In genomic region chr1:25402947-25403803, GRCh38 we compare ENCODE assay signal across 8 cellular contexts. TPM values are rescaled to one million over a fixed set of nuclear protein-coding genes. Genes with fewer than 3 reads are reported as not detected.
DNase-seq lines count a peak whose midpoint lies in the region; ATAC-seq and TF ChIP-seq lines count a peak whose summit lies in the region.
"Not testable (repeated sequence)": the region's sequence is repeated elsewhere in the genome, so short reads cannot be mapped to it uniquely, and the experiment has no call there.

No MANE protein-coding gene starts in this region.

- H3K9me3 ChIP-seq in CD8-positive, alpha-beta T cell (ENCODE audit: low read length); Panc1 (ENCODE audit: control insufficient read depth, insufficient read depth, low read depth, low read length); left ventricle myocardium inferior (replicated peaks): not testable (repeated sequence)

- H3K27me3 ChIP-seq in CD8-positive, alpha-beta T cell (ENCODE audit: insufficient read depth, low read length); Panc1 (ENCODE audit: control insufficient read depth, insufficient read depth, low read length); left ventricle myocardium inferior (ENCODE audit: low read depth): not testable (repeated sequence)

- not testable (repeated sequence) for H3K36me3 Mint-ChIP-seq in CD8-positive, alpha-beta T cell; activated CD8-positive, alpha-beta memory T cell treated with anti-CD3 and anti-CD28 coated beads, Interleukin-2, amount 10 ng/mL, durations not matched to agents 7 days and 5 days; chondrocyte (ENCODE audit: low read depth); neural crest cell (ENCODE audit: low read depth); type B pancreatic cell

- H3K27ac Mint-ChIP-seq in CD8-positive, alpha-beta T cell; activated CD8-positive, alpha-beta memory T cell treated with anti-CD3 and anti-CD28 coated beads, Interleukin-2, amount 10 ng/mL, durations not matched to agents 7 days and 5 days; chondrocyte (ENCODE audit: unreplicated experiment); neural crest cell (ENCODE audit: unreplicated experiment); type B pancreatic cell: not testable (repeated sequence)

- intact Hi-C loops in CD8-positive, alpha-beta T cell (cut with DNase I, micrococcal nuclease), result loop anchor here in 1 of 2 experiments (2.0 kb wide), 2 partner anchors 84 to 408 kb away; no protein-coding TSS in a partner anchor
- intact Hi-C loops in Panc1 (cut with micrococcal nuclease; ENCODE audit: unreplicated experiment); left ventricle myocardium inferior (cut with micrococcal nuclease): not testable (repeated sequence)

- not testable (repeated sequence) for H3K36me3 ChIP-seq in CD8-positive, alpha-beta T cell (ENCODE audit: insufficient read depth, low read length); Panc1 (ENCODE audit: control insufficient read depth, insufficient read depth, low read length); left ventricle myocardium inferior

- in situ Hi-C loops in Panc1 (cut with HindIII; ENCODE audit: low pct_unique_long_range_greater_than_20kb, low sequenced_read_pairs), result not testable (repeated sequence)

- H3K4me3 ChIP-seq in CD8-positive, alpha-beta T cell (ENCODE audit: low read depth, low read length); HFF-Myc (replicated peaks; ENCODE audit: low read depth, low read length); Panc1 (ENCODE audit: low read depth in 2 of 2, low read length in 2 of 2); left ventricle myocardium inferior: not testable (repeated sequence)

- not testable (repeated sequence) for BruUV-seq in Panc1 (replicated peaks; lab: Mats Ljungman, UMichigan)

- not testable (repeated sequence) for H3K4me1 Mint-ChIP-seq in CD8-positive, alpha-beta T cell (ENCODE audit: low read depth); activated CD8-positive, alpha-beta memory T cell treated with anti-CD3 and anti-CD28 coated beads, Interleukin-2, amount 10 ng/mL, durations not matched to agents 7 days and 5 days; chondrocyte (ENCODE audit: low read depth); neural crest cell; type B pancreatic cell (ENCODE audit: unreplicated experiment)

- H3K27me3 Mint-ChIP-seq in CD8-positive, alpha-beta T cell (ENCODE audit: low read depth), result not testable (repeated sequence)
- peaks cover 15% of the 10 kb centered on the region for H3K27me3 Mint-ChIP-seq in activated CD8-positive, alpha-beta memory T cell treated with anti-CD3 and anti-CD28 coated beads, Interleukin-2, amount 10 ng/mL, durations not matched to agents 7 days and 5 days
- H3K27me3 Mint-ChIP-seq in chondrocyte (ENCODE audit: low read depth) (peaks cover 13% of the 10 kb centered on the region), neural crest cell (ENCODE audit: low read depth) (peaks cover 28% of the 10 kb centered on the region), type B pancreatic cell (peaks cover 33% of the 10 kb centered on the region)

- H3K27ac ChIP-seq in CD8-positive, alpha-beta T cell (ENCODE audit: low read depth, low read length); Panc1 (ENCODE audit: low read length); left ventricle myocardium inferior (replicated peaks): not testable (repeated sequence)

- peak; percentile 38 for TF ChIP-seq CTCF in CD8-positive, alpha-beta T cell (IDR thresholded peaks at IDR 0.05)
- TF ChIP-seq CTCF in HFF-Myc (IDR thresholded peaks at IDR 0.05; ENCODE audit: low read depth, low read length, missing control alignments) (peak; percentile 30), Panc1 (IDR thresholded peaks at IDR 0.05) (peak; percentile 57), chondrocyte (IDR thresholded peaks at IDR 0.05) (peak; percentile 73), left ventricle myocardium inferior (IDR thresholded peaks at IDR 0.05; ENCODE audit: borderline replicate concordance) (peak; percentile 52), neural crest cell (conservative IDR thresholded peaks at IDR 0.05) (peak; percentile 48), type B pancreatic cell (conservative IDR thresholded peaks at IDR 0.05) (peak; percentile 60)

- DNase-seq in CD8-positive, alpha-beta T cell, result peak in 2 of 7 experiments; percentile 17 to 50
- not testable (repeated sequence) for DNase-seq in HFF-Myc (ENCODE audit: extremely low read depth, low read depth); Panc1 (ENCODE audit: low read depth, low spot score); activated CD8-positive, alpha-beta memory T cell treated with anti-CD3 and anti-CD28 coated beads, Interleukin-2, amount 10 ng/mL, durations not matched to agents 7 days and 5 days; chondrocyte (ENCODE audit: low spot score); left ventricle myocardium inferior; neural crest cell (ENCODE audit: low read depth, low spot score); type B pancreatic cell (ENCODE audit: extremely low spot score, unreplicated experiment)

- H3K9me3 Mint-ChIP-seq in CD8-positive, alpha-beta T cell; activated CD8-positive, alpha-beta memory T cell treated with anti-CD3 and anti-CD28 coated beads, Interleukin-2, amount 10 ng/mL, durations not matched to agents 7 days and 5 days (ENCODE audit: low read depth); chondrocyte (ENCODE audit: low read depth); neural crest cell; type B pancreatic cell: not testable (repeated sequence)

- POLR2A ChIA-PET in CD8-positive, alpha-beta T cell (lab: Charles Lee), result interaction anchor here (0.7 kb wide), 1 partner anchor 407 kb away, joined by 9 read pairs; no protein-coding TSS in a partner anchor
- POLR2A ChIA-PET in Panc1 (lab: Charles Lee), result not testable (repeated sequence)

- peak; percentile 77 for ATAC-seq in CD8-positive, alpha-beta T cell
- peak; percentile 89 for ATAC-seq in Panc1
- ATAC-seq in activated CD8-positive, alpha-beta memory T cell treated with anti-CD3 and anti-CD28 coated beads, Interleukin-2, amount 10 ng/mL, durations not matched to agents 7 days and 5 days, result peak; percentile 83

- not testable (repeated sequence) for H3K4me1 ChIP-seq in CD8-positive, alpha-beta T cell (ENCODE audit: insufficient read depth, low read length); Panc1 (ENCODE audit: control insufficient read depth, insufficient read depth, low read length); left ventricle myocardium inferior

- CTCF ChIA-PET in CD8-positive, alpha-beta T cell (lab: Charles Lee), result interaction anchor here (0.7 to 0.8 kb wide), 3 partner anchors 83 to 1795 kb away, joined by 3 to 5 read pairs (median 4); no protein-coding TSS in a partner anchor
- CTCF ChIA-PET in Panc1 (lab: Charles Lee), result not testable (repeated sequence)
- CTCF ChIA-PET in activated CD8-positive, alpha-beta memory T cell treated with anti-CD3 and anti-CD28 coated beads, Interleukin-2, amount 10 ng/mL, durations not matched to agents 7 days and 5 days (lab: Charles Lee), result interaction anchor here (0.7 kb wide), 1 partner anchor 119 kb away, joined by 5 read pairs; no protein-coding TSS in a partner anchor

- not testable (repeated sequence) for H3K4me3 Mint-ChIP-seq in CD8-positive, alpha-beta T cell; activated CD8-positive, alpha-beta memory T cell treated with anti-CD3 and anti-CD28 coated beads, Interleukin-2, amount 10 ng/mL, durations not matched to agents 7 days and 5 days; chondrocyte (ENCODE audit: unreplicated experiment); neural crest cell; type B pancreatic cell

RNA-seq across cellular contexts. Expression of gene RHCE, which starts 17.4 kb away (rescaled TPM):
- total RNA-seq in CD8-positive, alpha-beta T cell, result under 1 TPM; 0.42 to 0.43 TPM
- total RNA-seq in Panc1 (2021; ENCODE audit: unreplicated experiment) (not detected), chondrocyte (1.0 to 1.7 TPM (median 1.0 TPM) in 3 replicates), left ventricle myocardium inferior (1.0 TPM), neural crest cell (0.82 TPM in 1 of 2 replicates, not detected in the other), type B pancreatic cell (ENCODE audit: low replicate concordance) (0.39 and 0.88 TPM in 2 replicates)
- 2.1 TPM for polyA plus RNA-seq in Panc1 (2012; ENCODE audit: insufficient read length)
- total RNA-seq in activated CD8-positive, alpha-beta memory T cell treated with anti-CD3 and anti-CD28 coated beads, Interleukin-2, amount 10 ng/mL, durations not matched to agents 7 days and 5 days, result not detected

RNA-seq across cellular contexts. Expression of gene MACO1, which starts 27.5 kb away (rescaled TPM):
- total RNA-seq in CD8-positive, alpha-beta T cell, result 10 to 100 TPM; 44.7 to 47.0 TPM
- total RNA-seq in Panc1 (2021; ENCODE audit: unreplicated experiment), result 16.5 TPM
- polyA plus RNA-seq in Panc1 (2012; ENCODE audit: insufficient read length), result 13.2 TPM
- total RNA-seq in activated CD8-positive, alpha-beta memory T cell treated with anti-CD3 and anti-CD28 coated beads, Interleukin-2, amount 10 ng/mL, durations not matched to agents 7 days and 5 days, result 10 to 100 TPM; 13.0 to 15.7 TPM
- 31.5 to 39.4 TPM (median 37.0 TPM) in 3 replicates for total RNA-seq in chondrocyte
- 12.9 TPM for total RNA-seq in left ventricle myocardium inferior
- total RNA-seq in neural crest cell, result 25.4 and 27.4 TPM in 2 replicates
- total RNA-seq in type B pancreatic cell (ENCODE audit: low replicate concordance), result 20.8 and 22.0 TPM in 2 replicates
